In the genomic region with DNA sequence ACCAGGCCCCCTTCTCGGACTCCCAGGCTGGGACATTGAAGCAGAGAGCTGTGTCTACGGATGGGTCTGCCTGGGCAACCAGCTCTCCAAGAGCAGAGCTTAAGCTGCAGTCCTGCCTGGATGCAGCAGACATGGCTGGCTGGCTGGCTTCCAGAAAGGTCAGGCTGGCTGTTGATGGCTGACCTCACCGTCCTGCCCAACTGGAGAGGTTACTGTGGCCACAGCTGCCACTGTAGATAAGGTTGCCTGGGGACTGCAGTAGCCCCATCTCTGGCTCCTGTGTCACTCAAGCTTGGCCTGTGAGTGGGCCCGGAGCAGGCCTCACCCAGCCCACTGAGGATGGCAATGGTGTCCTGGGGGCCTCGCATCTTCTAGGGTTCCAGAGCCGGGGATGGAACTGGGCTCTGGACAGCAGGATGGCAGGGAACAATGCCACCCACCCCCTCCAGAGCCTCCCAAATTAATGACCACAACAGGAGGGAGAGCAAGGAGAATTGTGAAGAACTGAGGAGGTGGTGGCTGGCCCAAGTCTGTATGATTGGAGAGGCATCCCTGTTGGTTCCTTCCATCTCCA, we compare ENCODE assay signal across 10 cellular contexts. TPM values are rescaled to one million over a fixed set of nuclear protein-coding genes. Genes with fewer than 3 reads are reported as not detected.
DNase-seq lines count a peak whose midpoint lies in the region; ATAC-seq, FAIRE-seq and TF ChIP-seq lines count a peak whose summit lies in the region.
"Had no signal": no experiment of that assay in that cellular context is flagged by ENCODE, and none has a peak within 500 bp of the region (broad histone marks: within the 10 kb centered on the region; RNA-seq: fewer than 3 reads in every experiment).

No MANE protein-coding gene starts in this region.

- POLR2A ChIA-PET in K562 (lab: Yijun Ruan, JAX) = interaction anchor here (0.6 to 2.1 kb wide), 6 partner anchors 9 to 466 kb away, joined by 3 to 13 read pairs (median 7); a partner anchor contains a TSS

- no peak for TF ChIP-seq CTCF in K562 (IDR thresholded peaks at IDR 0.05 in 2 of 3, conservative IDR thresholded peaks at IDR 0.05 in 1 of 3; ENCODE audit: insufficient read depth in 2 of 3, low read depth in 1 of 3, low read length in 3 of 3)

- 3% methylated on average over 6 of the region's 6 CpGs for WGBS in K562 (ENCODE audit: insufficient coverage, low coverage, missing lambda C conversion rate)

- CTCF ChIA-PET in K562 (lab: Yijun Ruan, JAX; ENCODE audit: low intra/inter-chr PET ratio) = interaction anchor here (0.6 kb wide), 1 partner anchor 18 kb away, joined by 3 read pairs; no protein-coding TSS in a partner anchor

- H3K4me3 ChIP-seq in K562 = no peak overlapping the region

- H4K20me1 ChIP-seq in K562 (replicated peaks; ENCODE audit: control insufficient read depth, insufficient read depth, low read length) = no peaks in the 10 kb centered on the region

- H3K36me3 Mint-ChIP-seq in stimulated activated naive B cell treated with anti-CD40 and anti-IgM and Interleukin-4, amounts not matched to agents 10 μg/mL and 1 μg/mL and 100 μg/mL, for 72 hours = peaks cover 0 to 2% of the 10 kb centered on the region in 2 donors

- in situ Hi-C loops in K562 (cut with MboI) = no loop called here

- H3K9ac ChIP-seq in K562 (ENCODE audit: insufficient read depth in 1 of 2, low read depth in 2 of 2, low read length in 2 of 2) = peak overlapping the region; percentile 25 to 73; a peak in 3 of 4 replicates

- H3K27me3 ChIP-seq in K562 (ENCODE audit: control insufficient read depth in 2 of 2, insufficient read depth in 2 of 2, low read length in 2 of 2) = no peaks in the 10 kb centered on the region
- H3K27me3 ChIP-seq: neutrophil had no signal

- peak overlapping the region; percentile 62; the same call in 2 of the 3 replicates for H3K27ac ChIP-seq in K562 (ENCODE audit: extremely low read depth, low read depth, low read length)
- H3K27ac ChIP-seq: neutrophil had no signal

- TF ChIP-seq RAD21 in Ishikawa (IDR thresholded peaks at IDR 0.05; ENCODE audit: low read depth) (no peak), K562 (CRISPR knock-in tag; conservative IDR thresholded peaks at IDR 0.05 in 1 of 2, IDR thresholded peaks at IDR 0.05 in 1 of 2) (peak in 1 of 2 experiments; percentile 30; a peak in 2 of 4 replicates)

- no peaks in the 10 kb centered on the region for H3K36me3 ChIP-seq in K562 (ENCODE audit: control insufficient read depth, insufficient read depth, low read length)
- H3K36me3 ChIP-seq: neutrophil had no signal

- H3K9me3 Mint-ChIP-seq in stimulated activated naive B cell treated with anti-CD40 and anti-IgM and Interleukin-4, amounts not matched to agents 10 μg/mL and 1 μg/mL and 100 μg/mL, for 72 hours = no peaks in the 10 kb centered on the region

- ATAC-seq in K562 (peak; percentile 93), left lobe of liver (peak; percentile 89), HG03354 (IDR thresholded peaks at IDR 0.05; ENCODE audit: poor library complexity, severe bottlenecking, unreplicated experiment) (no peak), HG02870 (IDR thresholded peaks at IDR 0.05; ENCODE audit: unreplicated experiment) (no peak)
- ATAC-seq in stimulated activated naive B cell treated with anti-CD40 and anti-IgM and Interleukin-4, amounts not matched to agents 10 μg/mL and 1 μg/mL and 100 μg/mL, for 72 hours (replicated peaks) = no peak

- peak; percentile 96 to 98 (median 98) for DNase-seq in K562 (ENCODE audit: extremely low read depth in 1 of 4, low spot score in 3 of 4)
- peak; percentile 93 for DNase-seq in left lobe of liver (ENCODE audit: low spot score)
- no peak for DNase-seq in stimulated activated naive B cell treated with anti-CD40 and anti-IgM and Interleukin-4, amounts not matched to agents 10 μg/mL and 1 μg/mL and 100 μg/mL, for 72 hours
- DNase-seq in H4 (ENCODE audit: low spot score) = no peak
- DNase-seq in SIG-M5 treated with dmso at 0.1 percent for 504 hours (lab: John Stamatoyannopoulos, UW; ENCODE audit: unreplicated experiment) = no peak

- intact Hi-C loops in K562 (cut with micrococcal nuclease) = no loop called here

- peak overlapping the region; percentile 80 for H2AFZ ChIP-seq in K562 (ENCODE audit: low read depth, low read length)

- peak overlapping the region; percentile 67 for H3K27ac Mint-ChIP-seq in stimulated activated naive B cell treated with anti-CD40 and anti-IgM and Interleukin-4, amounts not matched to agents 10 μg/mL and 1 μg/mL and 100 μg/mL, for 72 hours

- H3K4me2 ChIP-seq in K562 (ENCODE audit: insufficient read depth, low read length) = peak overlapping the region; percentile 44; the same call in 1 of the 2 replicates

- no peak overlapping the region for H3K4me3 Mint-ChIP-seq in stimulated activated naive B cell treated with anti-CD40 and anti-IgM and Interleukin-4, amounts not matched to agents 10 μg/mL and 1 μg/mL and 100 μg/mL, for 72 hours

- no peak for TF ChIP-seq POLR2A in K562 (conservative IDR thresholded peaks at IDR 0.05)

- BruUV-seq in K562 (replicated peaks; lab: Mats Ljungman, UMichigan) = no TSS peak

- peak; percentile 99 for FAIRE-seq in K562 (lab: Jason Lieb, UNC)
- FAIRE-seq: GM18507 had no signal

- no peaks in the 10 kb centered on the region for H3K9me3 ChIP-seq in K562 (replicated peaks; ENCODE audit: control insufficient read depth, insufficient read depth, low read depth, low read length)
- H3K9me3 ChIP-seq: neutrophil had no signal

- no peaks in the 10 kb centered on the region for H3K79me2 ChIP-seq in K562 (ENCODE audit: control insufficient read depth, insufficient read depth, low read length)

- H3K9me1 ChIP-seq in K562 (ENCODE audit: control insufficient read depth, insufficient read depth, low read length) = peaks cover 6% of the 10 kb centered on the region

- peaks cover 0 to 4% of the 10 kb centered on the region in 2 donors for H3K27me3 Mint-ChIP-seq in stimulated activated naive B cell treated with anti-CD40 and anti-IgM and Interleukin-4, amounts not matched to agents 10 μg/mL and 1 μg/mL and 100 μg/mL, for 72 hours

- no peak for TF ChIP-seq EP300 in Ishikawa (IDR thresholded peaks at IDR 0.05; ENCODE audit: borderline replicate concordance)
- peak; percentile 97 for TF ChIP-seq EP300 in K562 (IDR thresholded peaks at IDR 0.05; ENCODE audit: low read length)

- H3K4me1 ChIP-seq in K562 (replicated peaks in 1 of 2; ENCODE audit: control insufficient read depth in 2 of 2, insufficient read depth in 2 of 2, low read length in 2 of 2) = peaks cover 50 to 63% of the 10 kb centered on the region in 2 experiments

- H3K4me1 Mint-ChIP-seq in stimulated activated naive B cell treated with anti-CD40 and anti-IgM and Interleukin-4, amounts not matched to agents 10 μg/mL and 1 μg/mL and 100 μg/mL, for 72 hours = peaks cover 24 to 42% of the 10 kb centered on the region in 2 donors

TF ChIP-seq in Ishikawa, 13 proteins besides CTCF, POLR2A, EP300 and RAD21 (continues in another document):
- TF ChIP-seq ZBTB7A (IDR thresholded peaks at IDR 0.05; ENCODE audit: low read depth) (no peak), CEBPB (IDR thresholded peaks at IDR 0.05) (no peak), NFIC (IDR thresholded peaks at IDR 0.05) (peak; percentile 54; the same call in 1 of the 2 replicates), FOXM1 (IDR thresholded peaks at IDR 0.05; ENCODE audit: borderline replicate concordance, low read depth) (no peak), EGR1 (IDR thresholded peaks at IDR 0.05) (no peak)
- TF ChIP-seq, protein P1, sequence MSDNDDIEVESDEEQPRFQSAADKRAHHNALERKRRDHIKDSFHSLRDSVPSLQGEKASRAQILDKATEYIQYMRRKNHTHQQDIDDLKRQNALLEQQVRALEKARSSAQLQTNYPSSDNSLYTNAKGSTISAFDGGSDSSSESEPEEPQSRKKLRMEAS (IDR thresholded peaks at IDR 0.05) = no peak

RNA-seq across cellular contexts. Expression of a gene that starts 37.0 kb away (rescaled TPM):
- 0.77 and 2.2 TPM in 2 replicates for total RNA-seq in K562 (2011; cell fraction: chromatin; rRNA removed; ENCODE audit: low replicate concordance)
- total RNA-seq in K562 (2011; cell fraction: nucleolus; rRNA removed) = 1.4 and 1.5 TPM in 2 replicates
- 0.99 and 1.5 TPM in 2 replicates for total RNA-seq in K562 (2011; cell fraction: nucleoplasm; rRNA removed)
- total RNA-seq in K562 (2014; rRNA removed) (0.86 and 1.4 TPM in 2 replicates), K562 (2014; rRNA removed; fragmentation: Illumina TruSeq; extraction: Trizol) (0.45 and 0.51 TPM in 2 replicates), K562 (2015; rRNA removed; fragmentation: Illumina TruSeq; extraction: Trizol) (1.4 and 1.6 TPM in 2 replicates), K562 (2021) (2.9 and 3.1 TPM in 2 replicates), left lobe of liver (9.3 TPM)
- polyA plus RNA-seq in K562 (2011; rRNA removed) (0.31 and 0.57 TPM in 2 replicates), K562 (2014; fragmentation: Illumina TruSeq; extraction: Trizol) (0.80 and 0.86 TPM in 2 replicates), K562 (2014; fragmentation: Nextera tagmentation; extraction: Ambion mirVana) (under 1 TPM; 0.04 to 0.07 TPM), K562 (2014; rRNA removed) (0.88 and 0.91 TPM in 2 replicates)
- 0.34 and 0.51 TPM in 2 replicates for polyA plus RNA-seq in K562 (2011; cell fraction: cytosol; rRNA removed)
- polyA plus RNA-seq in K562 (2011; cell fraction: nucleus; rRNA removed) = 0.77 and 1.00 TPM in 2 replicates
- 2.4 and 4.6 TPM in 2 replicates for polyA plus RNA-seq in K562 (2012)
- 0.35 and 0.51 TPM in 2 replicates for polyA minus RNA-seq in K562 (2011; rRNA and poly(A)+ RNA removed)
- 0.76 and 1.3 TPM in 2 replicates for polyA minus RNA-seq in K562 (2011; cell fraction: cytosol; rRNA and poly(A)+ RNA removed)
- polyA minus RNA-seq in K562 (2011; cell fraction: nucleus; rRNA and poly(A)+ RNA removed) = 1.1 and 1.4 TPM in 2 replicates
- total RNA-seq in H4 (2014; rRNA removed; shearing (Covaris generic)) = 11.1 and 13.2 TPM in 2 replicates

Comparison
In these comparisons a context has a peak if more than half of its experiments do, and no peak if none do; other contexts are left out.
1. ATAC-seq: peak in K562 (single experiment) and left lobe of liver (single experiment); none in stimulated activated naive B cell treated with anti-CD40 and anti-IgM and Interleukin-4, amounts not matched to agents 10 μg/mL and 1 μg/mL and 100 μg/mL, for 72 hours (0 of 2), HG03354 (single experiment) and HG02870 (single experiment).
2. DNase-seq: peak in K562 (4 of 4) and left lobe of liver (single experiment); none in stimulated activated naive B cell treated with anti-CD40 and anti-IgM and Interleukin-4, amounts not matched to agents 10 μg/mL and 1 μg/mL and 100 μg/mL, for 72 hours (single experiment), H4 (single experiment) and SIG-M5 treated with dmso at 0.1 percent for 504 hours (single experiment).